17 cellular contexts compared by ENCODE assay signal in the genomic region with DNA sequence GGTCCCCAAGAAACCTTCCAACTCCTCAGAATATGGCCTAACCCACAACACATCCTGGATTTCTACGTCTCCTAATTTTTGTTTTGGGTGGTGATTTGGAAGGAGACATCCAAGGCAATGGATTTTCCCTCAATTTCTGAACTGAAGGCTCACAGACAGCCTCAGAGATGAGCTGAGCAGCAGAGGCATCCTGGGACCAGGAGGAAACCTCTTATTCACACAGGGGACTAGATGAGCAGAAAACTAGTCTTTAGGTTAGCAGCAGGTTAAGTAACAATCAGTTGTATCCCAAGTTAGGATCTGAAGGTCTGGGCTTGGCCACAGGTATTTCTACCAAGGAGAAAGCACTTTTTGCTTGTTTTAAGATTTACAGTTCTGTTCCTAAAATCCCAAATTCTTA. TPM values are rescaled to one million over a fixed set of nuclear protein-coding genes. Genes with fewer than 3 reads are reported as not detected.
DNase-seq lines count a peak whose midpoint lies in the region; TF ChIP-seq lines count a peak whose summit lies in the region.
"Had no signal": no experiment of that assay in that cellular context is flagged by ENCODE, and none has a peak within 500 bp of the region (broad histone marks: within the 10 kb centered on the region; RNA-seq: fewer than 3 reads in every experiment).

No MANE protein-coding gene starts in this region.

- no peaks in the 10 kb centered on the region for H3K27me3 ChIP-seq in PC-9 (ENCODE audit: insufficient read depth, low read depth)
- no peaks in the 10 kb centered on the region for H3K27me3 ChIP-seq in mesenchymal stem cell (ENCODE audit: control insufficient read depth in 1 of 2, insufficient read depth in 1 of 2, low read length in 2 of 2)
- no peaks in the 10 kb centered on the region for H3K27me3 ChIP-seq in transverse colon
- H3K27me3 ChIP-seq in CD4-positive, alpha-beta memory T cell (ENCODE audit: insufficient read depth, low read length): no peaks in the 10 kb centered on the region
- H3K27me3 ChIP-seq: BLaER1 had no signal

- peak overlapping the region in 1 of 2 experiments; percentile 2 for H3K18ac ChIP-seq in mesenchymal stem cell (ENCODE audit: low read depth in 1 of 2, low read length in 2 of 2)

- no peaks in the 10 kb centered on the region for H4K20me1 ChIP-seq in PC-9 (ENCODE audit: insufficient read depth)
- H4K20me1 ChIP-seq: BLaER1 had no signal

- H3K23ac ChIP-seq in mesenchymal stem cell (ENCODE audit: low read length in 2 of 2): no peak overlapping the region

- CTCF ChIA-PET in PC-9 (lab: Charles Lee): no interaction called here
- CTCF ChIA-PET in CD4-positive, alpha-beta memory T cell (lab: Charles Lee; ENCODE audit: partially characterized antibody): interaction anchor here (1.2 to 9.8 kb wide), 8 partner anchors 11 to 422 kb away, joined by 3 to 385 read pairs (median 8); no protein-coding TSS in a partner anchor

- peak overlapping the region; percentile 86 for H2AK5ac ChIP-seq in mesenchymal stem cell (ENCODE audit: low read length, severe bottlenecking)

- POLR2A ChIA-PET in PC-9 (lab: Charles Lee; ENCODE audit: unreplicated experiment): no interaction called here
- POLR2A ChIA-PET in CD4-positive, alpha-beta memory T cell (lab: Charles Lee; ENCODE audit: partially characterized antibody): interaction anchor here (0.9 kb wide), 1 partner anchor 156 kb away, joined by 3 read pairs; no protein-coding TSS in a partner anchor

- no peaks in the 10 kb centered on the region for H3K9me3 Mint-ChIP-seq in CD4-positive, alpha-beta memory T cell

- H2BK12ac ChIP-seq in mesenchymal stem cell (ENCODE audit: low read length in 2 of 2): peak overlapping the region; percentile 80

- no peaks in the 10 kb centered on the region for H3K9me2 ChIP-seq in PC-9 (ENCODE audit: insufficient read depth)

- H3K14ac ChIP-seq in mesenchymal stem cell (ENCODE audit: low read length in 2 of 2): no peak overlapping the region

- TF ChIP-seq CTCF in PC-9 (conservative IDR thresholded peaks at IDR 0.05): no peak
- TF ChIP-seq CTCF in transverse colon (IDR thresholded peaks at IDR 0.05): no peak

- H3K27ac ChIP-seq in PC-9 (peak overlapping the region; percentile 52), caudate nucleus (ENCODE audit: low read depth, low read length) (peak overlapping the region; percentile 39), mesenchymal stem cell (ENCODE audit: low read length, poor library complexity, severe bottlenecking) (peak overlapping the region; percentile 92), transverse colon (peak overlapping the region in 3 of 4 donors; percentile 40 to 62 (median 45))
- no peak overlapping the region for H3K27ac ChIP-seq in CD4-positive, alpha-beta memory T cell (ENCODE audit: low read depth, low read length)
- H3K27ac ChIP-seq: BLaER1 had no signal

- no peak overlapping the region for H2BK5ac ChIP-seq in mesenchymal stem cell (ENCODE audit: low read depth, low read length, poor library complexity, severe bottlenecking)

- BruUV-seq in PC-9 (replicated peaks; lab: Mats Ljungman, UMichigan): no TSS peak

- no peak overlapping the region for H3K4me3 Mint-ChIP-seq in CD4-positive, alpha-beta memory T cell
- H3K4me3 Mint-ChIP-seq: CD8-positive, alpha-beta memory T cell had no signal

- no peak overlapping the region for H3K27ac Mint-ChIP-seq in CD4-positive, alpha-beta memory T cell

- H3K4ac ChIP-seq in mesenchymal stem cell (ENCODE audit: low read depth in 1 of 2, low read length in 2 of 2): peak overlapping the region in 1 of 2 experiments; percentile 1

- H4K91ac ChIP-seq in mesenchymal stem cell (ENCODE audit: low read length): no peak overlapping the region

- intact Hi-C loops in PC-9 (cut with micrococcal nuclease; ENCODE audit: unreplicated experiment) (loop anchor here (10.0 kb wide), 1 partner anchor 299 kb away; the partner anchor contains the start of gene LRRC1), transverse colon (cut with DNase I; ENCODE audit: low total_unique reads) (no loop called here)
- intact Hi-C loops in CD4-positive, alpha-beta memory T cell (cut with micrococcal nuclease): no loop called here

- H3F3A ChIP-seq in PC-9 (ENCODE audit: insufficient read depth, low read depth): peaks cover 76% of the 10 kb centered on the region

- H3K4me3 ChIP-seq in PC-9: no peak overlapping the region
- no peak overlapping the region for H3K4me3 ChIP-seq in mesenchymal stem cell (ENCODE audit: insufficient read depth in 1 of 2, low read depth in 1 of 2, low read length in 2 of 2)
- H3K4me3 ChIP-seq in transverse colon: no peak overlapping the region
- H3K4me3 ChIP-seq in CD4-positive, alpha-beta memory T cell (ENCODE audit: low read length in 2 of 2): no peak overlapping the region
- H3K4me3 ChIP-seq: BLaER1 had no signal

- in situ Hi-C loops in transverse colon (cut with MboI; ENCODE audit: low pct_ligation_motif_present in 1 of 4, low pct_unique_long_range_greater_than_20kb in 1 of 4, low sequenced_read_pairs in 3 of 4): loop anchor here in 3 of 4 donors (5.0 to 10.0 kb wide), 2 partner anchors 226 to 229 kb away; no protein-coding TSS in a partner anchor

- peaks cover 19 to 25% of the 10 kb centered on the region in 2 donors for H3K36me3 Mint-ChIP-seq in CD4-positive, alpha-beta memory T cell

- H3K36me3 ChIP-seq in PC-9 (ENCODE audit: low read depth) (peaks cover 30% of the 10 kb centered on the region), mesenchymal stem cell (ENCODE audit: control insufficient read depth in 1 of 2, insufficient read depth in 2 of 2, low read depth in 1 of 2, low read length in 2 of 2) (peaks cover 9 to 25% of the 10 kb centered on the region in 2 experiments), transverse colon (peaks cover 0 to 16% (median 6%) of the 10 kb centered on the region in 4 donors)
- peaks cover 4% of the 10 kb centered on the region for H3K36me3 ChIP-seq in CD4-positive, alpha-beta memory T cell (ENCODE audit: insufficient read depth, low read length)

- no peak overlapping the region for H2AFZ ChIP-seq in PC-9
- H2AFZ ChIP-seq in mesenchymal stem cell (ENCODE audit: low read depth, low read length): no peak overlapping the region

- DNase-seq in PC-9 (no peak), caudate nucleus (lab: John Stamatoyannopoulos, UW) (no peak), mesenchymal stem cell (no peak), transverse colon (no peak), NCI-H524 treated with DMSO at 0.1 percent for 48 hours (lab: John Stamatoyannopoulos, UW) (no peak)
- no peak for DNase-seq in CD4-positive, alpha-beta memory T cell
- no peak for DNase-seq in activated CD4-positive, alpha-beta T cell treated with anti-CD3 and anti-CD28 coated beads for 4 hours
- DNase-seq: CD8-positive, alpha-beta memory T cell; GF-D8; GOT3; Karpas-422; MM.1S; NCI-H1092 treated with DMSO at 0.1 percent for 48 hours; NCI-H2227 treated with DMSO at 0.1 percent for 48 hours; NCI-H524; SHP77 had no signal

- H3K9ac ChIP-seq in mesenchymal stem cell (ENCODE audit: low read length): no peak overlapping the region
- H3K9ac ChIP-seq: BLaER1 had no signal

- H3K27me3 Mint-ChIP-seq in CD4-positive, alpha-beta memory T cell: peaks cover 0 to 2% of the 10 kb centered on the region in 2 donors

- H4K8ac ChIP-seq in mesenchymal stem cell (ENCODE audit: low read length): no peak overlapping the region

- H3K79me2 ChIP-seq in PC-9 (ENCODE audit: low read depth): no peaks in the 10 kb centered on the region

- WGBS in mesenchymal stem cell: 100% methylated on average over 1 of the region's 1 CpG
- WGBS in transverse colon (ENCODE audit: low coverage in 1 of 2), 2 donors: 95% methylated on average over 1 of the region's 1 CpG; no CpG with 5 or more reads in 1 of the 2 donors

- H3K4me1 Mint-ChIP-seq in CD4-positive, alpha-beta memory T cell: peaks cover 0 to 3% (median 1%) of the 10 kb centered on the region in 4 donors

- H2BK120ac ChIP-seq in mesenchymal stem cell (ENCODE audit: low read depth, low read length): no peak overlapping the region

- H3K9me3 ChIP-seq in PC-9 (ENCODE audit: insufficient read depth, low read depth) (no peaks in the 10 kb centered on the region), mesenchymal stem cell (ENCODE audit: control insufficient read depth, low read length) (no peaks in the 10 kb centered on the region), transverse colon (no peaks in the 10 kb centered on the region)
- H3K9me3 ChIP-seq in CD4-positive, alpha-beta memory T cell (ENCODE audit: control insufficient read depth in 1 of 2, low read length in 2 of 2): no peaks in the 10 kb centered on the region
- H3K9me3 ChIP-seq: BLaER1 had no signal

- H3K4me1 ChIP-seq in PC-9 (replicated peaks; ENCODE audit: insufficient read depth): peaks cover 28% of the 10 kb centered on the region
- H3K4me1 ChIP-seq in mesenchymal stem cell (ENCODE audit: control insufficient read depth, insufficient read depth, low read depth, low read length): peaks cover 4% of the 10 kb centered on the region
- H3K4me1 ChIP-seq in transverse colon: peaks cover 0 to 20% (median 3%) of the 10 kb centered on the region in 4 donors
- no peaks in the 10 kb centered on the region for H3K4me1 ChIP-seq in CD4-positive, alpha-beta memory T cell (ENCODE audit: insufficient read depth, low read length)
- H3K4me1 ChIP-seq: BLaER1 had no signal

- TF ChIP-seq POLR2A in transverse colon (IDR thresholded peaks at IDR 0.05): no peak

- no peak overlapping the region for H2BK15ac ChIP-seq in mesenchymal stem cell (ENCODE audit: low read depth, poor library complexity, severe bottlenecking)

- H3K79me1 ChIP-seq in mesenchymal stem cell (replicated peaks; ENCODE audit: low read length, poor library complexity, severe bottlenecking): no peaks in the 10 kb centered on the region

- H3K4me2 ChIP-seq in PC-9 (no peak overlapping the region), mesenchymal stem cell (ENCODE audit: low read length, poor library complexity, severe bottlenecking) (no peak overlapping the region)
- H3K4me2 ChIP-seq: BLaER1 had no signal

- TF ChIP-seq EP300 in transverse colon (IDR thresholded peaks at IDR 0.05; ENCODE audit: low read depth): no peak

RNA-seq across cellular contexts. Expression of gene GCLC, which starts 48.8 kb away (rescaled TPM):
- total RNA-seq in PC-9 (2021) (213 and 254 TPM in 2 replicates), transverse colon (100 to 1,000 TPM in 1 of 4 donors, 10 to 100 TPM in 3; 35.2 to 146 (median 64.1) TPM)
- polyA plus RNA-seq in mesenchymal stem cell (2013, experiment 1 of 2): 16.7 TPM
- 20.0 TPM for polyA plus RNA-seq in mesenchymal stem cell (2013, experiment 2 of 2)
- 10 to 100 TPM; 39.6 to 40.9 TPM for total RNA-seq in CD4-positive, alpha-beta memory T cell
- 10 to 100 TPM in 1 of 2 donors, 1 to 10 TPM in 1; 8.8 to 10.5 TPM for polyA plus RNA-seq in CD4-positive, alpha-beta memory T cell
